ENCODE assay signal across 11 cellular contexts in the genomic region with DNA sequence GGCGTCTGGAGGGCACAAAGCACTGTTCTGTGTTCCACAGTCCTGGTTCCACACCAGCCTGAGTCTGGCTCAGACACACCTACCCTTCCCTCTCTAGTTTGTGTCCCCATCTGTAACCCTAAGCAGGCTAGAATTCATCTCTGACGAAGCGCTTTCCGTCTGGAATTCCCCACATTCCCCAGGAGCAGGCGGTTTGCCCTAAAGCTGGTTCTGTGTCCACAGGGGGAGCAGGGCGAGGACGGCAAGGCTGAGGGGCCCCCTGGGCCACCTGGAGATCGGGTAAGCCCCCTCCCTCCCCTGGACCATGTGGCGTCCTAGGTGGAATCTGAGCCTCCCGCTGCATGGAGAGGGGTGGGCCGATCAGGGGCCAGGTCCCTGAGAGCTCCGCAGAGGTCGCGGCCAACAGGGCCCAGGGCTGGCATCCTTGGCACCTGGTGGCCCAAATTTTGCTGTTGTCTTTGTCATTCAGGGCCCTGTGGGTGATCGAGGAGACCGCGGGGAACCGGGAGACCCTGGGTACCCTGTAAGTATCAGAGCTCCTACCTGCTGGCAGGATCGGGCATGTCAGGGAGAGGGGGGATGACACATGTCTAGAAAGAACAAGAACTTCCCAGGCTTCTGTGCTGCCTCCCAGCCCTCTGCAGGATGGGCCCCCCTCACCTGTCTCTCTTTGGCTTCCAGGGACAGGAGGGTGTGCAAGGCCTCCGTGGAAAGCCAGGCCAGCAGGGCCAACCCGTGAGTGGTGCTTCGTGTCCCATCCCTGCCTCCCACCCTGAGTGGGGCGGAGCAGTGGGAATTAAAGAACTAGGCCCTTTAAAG. TPM values are rescaled to one million over a fixed set of nuclear protein-coding genes. Genes with fewer than 3 reads are reported as not detected.
A peak's percentile ranks its signal among the peaks of the same experiment; 100 is the strongest.
DNase-seq lines count a peak whose midpoint lies in the region; ATAC-seq and TF ChIP-seq lines count a peak whose summit lies in the region.
"Had no signal": no experiment of that assay in that cellular context is flagged by ENCODE, and none has a peak within 500 bp of the region (broad histone marks: within the 10 kb centered on the region; RNA-seq: fewer than 3 reads in every experiment).

No MANE protein-coding gene starts in this region.

- peaks cover 7% of the 10 kb centered on the region for H3K9me3 Mint-ChIP-seq in Caco-2 (ENCODE audit: unreplicated experiment)
- H3K9me3 Mint-ChIP-seq: activated naive CD8-positive, alpha-beta T cell treated with anti-CD3 and anti-CD28 coated beads for 36 hours; T-cell had no signal

- DNase-seq in Caco-2 (peak; percentile 51 to 64), NCI-H524 (lab: John Stamatoyannopoulos, UW) (peak; percentile 59 to 71), osteoblast (ENCODE audit: insufficient read length, low spot score, missing footprints) (peak; percentile 77), NOMO-1 treated with DMSO at 0.1 percent for 48 hours (lab: John Stamatoyannopoulos, UW; ENCODE audit: unreplicated experiment) (no peak), OCI-M2 (lab: John Stamatoyannopoulos, UW; ENCODE audit: unreplicated experiment) (no peak)
- DNase-seq: activated naive CD8-positive, alpha-beta T cell treated with anti-CD3 and anti-CD28 coated beads for 36 hours had no signal

- CTCF ChIA-PET in Caco-2 (lab: Charles Lee): interaction anchor here (0.6 to 6.5 kb wide), 4 partner anchors 50 to 633 kb away, joined by 3 to 84 read pairs (median 10); no protein-coding TSS in a partner anchor

- H3K4me2 ChIP-seq in osteoblast (ENCODE audit: insufficient read depth, low read length): no peak overlapping the region

- peaks cover 24% of the 10 kb centered on the region for H3K36me3 Mint-ChIP-seq in Caco-2 (ENCODE audit: insufficient read depth, unreplicated experiment)
- H3K36me3 Mint-ChIP-seq: T-cell had no signal

- no peak for TF ChIP-seq CTCF in Caco-2 (IDR thresholded peaks at IDR 0.05; ENCODE audit: insufficient read depth in 1 of 2, low read depth in 1 of 2, low read length in 1 of 2, severe bottlenecking in 1 of 2, unreplicated experiment in 1 of 2)
- TF ChIP-seq CTCF in osteoblast (IDR thresholded peaks at IDR 0.05; ENCODE audit: extremely low read depth, low read depth, low read length): no peak

- no peaks in the 10 kb centered on the region for H4K20me1 ChIP-seq in osteoblast (ENCODE audit: insufficient read depth, low read length)

- no peak overlapping the region for H3K4me3 ChIP-seq in Caco-2 (ENCODE audit: low read depth, low read length)
- H3K4me3 ChIP-seq in osteoblast (ENCODE audit: insufficient read depth, low read length): no peak overlapping the region
- H3K4me3 ChIP-seq: K562 had no signal

- BruUV-seq in Caco-2 (replicated peaks; lab: Mats Ljungman, UMichigan): no TSS peak

- ATAC-seq in esophagus mucosa: peak; percentile 7
- ATAC-seq in HG03571 (IDR thresholded peaks at IDR 0.05; ENCODE audit: unreplicated experiment): no peak
- no peak for ATAC-seq in HG02840 (IDR thresholded peaks at IDR 0.05; ENCODE audit: low FRiP score, unreplicated experiment)
- ATAC-seq: K562, T-cell had no signal

- intact Hi-C loops in Caco-2 (cut with micrococcal nuclease; ENCODE audit: unreplicated experiment): no loop called here

- H3K4me1 Mint-ChIP-seq in Caco-2 (ENCODE audit: low read depth, unreplicated experiment): peaks cover 7% of the 10 kb centered on the region
- H3K4me1 Mint-ChIP-seq: activated naive CD8-positive, alpha-beta T cell treated with anti-CD3 and anti-CD28 coated beads for 36 hours had no signal

- peak overlapping the region; percentile 49 for H3K27ac Mint-ChIP-seq in Caco-2 (ENCODE audit: unreplicated experiment)
- H3K27ac Mint-ChIP-seq: activated naive CD8-positive, alpha-beta T cell treated with anti-CD3 and anti-CD28 coated beads for 36 hours; T-cell had no signal

- H3K4me1 ChIP-seq in Caco-2 (peaks cover 14% of the 10 kb centered on the region), osteoblast (ENCODE audit: insufficient read depth, low read length) (peaks cover 17% of the 10 kb centered on the region)

- no peaks in the 10 kb centered on the region for H3K79me2 ChIP-seq in osteoblast (ENCODE audit: insufficient read depth, low read length)

- POLR2A ChIA-PET in Caco-2 (lab: Charles Lee): no interaction called here

- H3K9me3 ChIP-seq in Caco-2 (no peaks in the 10 kb centered on the region), osteoblast (ENCODE audit: low read depth, low read length) (no peaks in the 10 kb centered on the region)

- H3K36me3 ChIP-seq in Caco-2 (ENCODE audit: control insufficient read depth, insufficient read depth, low read length): peaks cover 3% of the 10 kb centered on the region
- H3K36me3 ChIP-seq in osteoblast (ENCODE audit: insufficient read depth, low read length): peaks cover 11% of the 10 kb centered on the region

- no peak overlapping the region for H3K4me3 Mint-ChIP-seq in Caco-2 (ENCODE audit: unreplicated experiment)
- H3K4me3 Mint-ChIP-seq: activated naive CD8-positive, alpha-beta T cell treated with anti-CD3 and anti-CD28 coated beads for 36 hours; T-cell had no signal

- no peaks in the 10 kb centered on the region for H3K27me3 Mint-ChIP-seq in Caco-2 (ENCODE audit: insufficient read depth, unreplicated experiment)

- H3K27me3 ChIP-seq in Caco-2 (replicated peaks; ENCODE audit: control insufficient read depth, insufficient read depth, low read length): no peaks in the 10 kb centered on the region
- H3K27me3 ChIP-seq in osteoblast (ENCODE audit: insufficient read depth, low read length): no peaks in the 10 kb centered on the region

- peak overlapping the region; percentile 19 for H3K27ac ChIP-seq in osteoblast (ENCODE audit: low read depth, low read length)

- no peak overlapping the region for H2AFZ ChIP-seq in osteoblast (ENCODE audit: low read length)

RNA-seq across cellular contexts. Expression of a gene that starts 34.5 kb away (rescaled TPM):
- total RNA-seq in Caco-2 (2022) (18.3 and 27.5 TPM in 2 replicates), esophagus mucosa (1.6 TPM), osteoblast (not detected in 2 replicates)
- total RNA-seq: activated naive CD8-positive, alpha-beta T cell treated with anti-CD3 and anti-CD28 coated beads for 36 hours had no signal

RNA-seq across cellular contexts. Expression of a gene that starts 41.2 kb away (rescaled TPM):
- 45.5 and 46.0 TPM in 2 replicates for total RNA-seq in Caco-2 (2022)
- 0.36 TPM for total RNA-seq in esophagus mucosa
- not detected in 2 replicates for total RNA-seq in osteoblast
- total RNA-seq: activated naive CD8-positive, alpha-beta T cell treated with anti-CD3 and anti-CD28 coated beads for 36 hours had no signal

Comparison
In these comparisons a context has a peak if more than half of its experiments do, and no peak if none do; other contexts are left out.
1. DNase-seq: peak in Caco-2 (2 of 2), NCI-H524 (2 of 2) and osteoblast (single experiment); none in NOMO-1 treated with DMSO at 0.1 percent for 48 hours (single experiment) and OCI-M2 (single experiment).
2. RNA of a gene that starts 41.2 kb away (total RNA-seq): 45.5 to 46.0 TPM in Caco-2; 0.36 TPM in esophagus mucosa (single experiment) and not detected in osteoblast; every median in the first group is over 10 times any median in the second.